ENCODE assay signal across 23 cellular contexts in the genomic region with DNA sequence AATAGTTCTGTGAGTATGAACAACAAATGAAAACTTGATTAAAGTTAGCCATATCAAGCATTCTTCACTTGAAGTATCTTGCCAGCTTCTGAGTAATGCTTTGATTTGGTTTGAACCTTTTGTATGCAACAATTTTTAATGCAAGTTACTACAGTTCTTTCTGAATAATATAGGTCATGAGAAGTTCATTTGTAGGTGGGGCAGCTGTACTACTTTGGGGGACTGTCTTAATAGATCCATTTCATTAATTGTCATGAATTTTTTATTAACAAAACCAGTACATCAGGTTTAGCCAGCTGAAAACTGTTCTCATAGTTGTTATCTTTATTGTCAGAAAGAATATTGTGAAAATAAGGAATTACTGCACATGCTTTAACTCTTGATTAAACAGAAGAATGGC.
"Had no signal": no experiment of that assay in that cellular context is flagged by ENCODE, and none has a peak within 500 bp of the region (broad histone marks: within the 10 kb centered on the region; RNA-seq: fewer than 3 reads in every experiment).

No MANE protein-coding gene starts in this region.

- H3K4me1 ChIP-seq: ascending aorta had no signal

- H3K4me3 Mint-ChIP-seq: activated B cell treated with CpG ODN at 0.5 μM for 24 hours; activated CD4-positive, alpha-beta T cell treated with anti-CD3 and anti-CD28 coated beads, Interleukin-2, amount 10 ng/mL, durations not matched to agents 24 days and 14 days; activated CD8-positive, alpha-beta memory T cell treated with anti-CD3 and anti-CD28 coated beads, Interleukin-2, amount 10 ng/mL, durations not matched to agents 7 days and 5 days; activated naive CD4-positive, alpha-beta T cell treated with anti-CD3 and anti-CD28 coated beads, Interleukin-2, amount 50 U/mL, for 24 hours; activated T-cell treated with anti-CD3 and anti-CD28 coated beads, Interleukin-2, amount 50 U/mL, for 24 hours; activated T-helper 1 cell treated with anti-CD3 and anti-CD28 coated beads, Interleukin-12 subunit alpha, Interleukin-12 subunit beta, Interleukin-2, Interleukin-4 antibody, amounts not matched to agents 30 ng/mL and 10 ng/mL and 1 ng/mL, durations not matched to agents 14 hours and 24 hours and 36 hours; T-helper 17 cell had no signal

- H3K27me3 Mint-ChIP-seq: activated B cell treated with CpG ODN at 0.5 μM for 24 hours; activated CD4-positive, alpha-beta T cell treated with anti-CD3 and anti-CD28 coated beads, Interleukin-2, amount 10 ng/mL, durations not matched to agents 24 days and 14 days; activated CD8-positive, alpha-beta memory T cell treated with anti-CD3 and anti-CD28 coated beads, Interleukin-2, amount 10 ng/mL, durations not matched to agents 7 days and 5 days; activated naive CD4-positive, alpha-beta T cell treated with anti-CD3 and anti-CD28 coated beads, Interleukin-2, amount 50 U/mL, for 24 hours; activated T-cell treated with anti-CD3 and anti-CD28 coated beads, Interleukin-2, amount 50 U/mL, for 24 hours; T-helper 17 cell had no signal

- H3K36me3 Mint-ChIP-seq: activated CD8-positive, alpha-beta memory T cell treated with anti-CD3 and anti-CD28 coated beads, Interleukin-2, amount 10 ng/mL, durations not matched to agents 7 days and 5 days; activated naive CD4-positive, alpha-beta T cell treated with anti-CD3 and anti-CD28 coated beads, Interleukin-2, amount 50 U/mL, for 24 hours had no signal

- H3K27me3 ChIP-seq: ascending aorta, brain microvascular endothelial cell had no signal

- H3K4me1 Mint-ChIP-seq: activated B cell treated with CpG ODN at 0.5 μM for 24 hours; activated CD4-positive, alpha-beta T cell treated with anti-CD3 and anti-CD28 coated beads, Interleukin-2, amount 10 ng/mL, durations not matched to agents 24 days and 14 days; activated CD8-positive, alpha-beta memory T cell treated with anti-CD3 and anti-CD28 coated beads, Interleukin-2, amount 10 ng/mL, durations not matched to agents 7 days and 5 days; activated naive CD4-positive, alpha-beta T cell treated with anti-CD3 and anti-CD28 coated beads, Interleukin-2, amount 50 U/mL, for 24 hours; T-helper 17 cell had no signal

- H3K9me3 Mint-ChIP-seq: activated CD4-positive, alpha-beta T cell treated with anti-CD3 and anti-CD28 coated beads, Interleukin-2, amount 10 ng/mL, durations not matched to agents 24 days and 14 days had no signal

- H3K36me3 ChIP-seq: ascending aorta, brain microvascular endothelial cell had no signal

- DNase-seq: activated B cell treated with CpG ODN at 0.5 μM for 24 hours; activated CD4-positive, alpha-beta T cell treated with anti-CD3 and anti-CD28 coated beads for 1 hour; activated CD4-positive, alpha-beta T cell treated with anti-CD3 and anti-CD28 coated beads, Interleukin-2, amount 10 ng/mL, durations not matched to agents 24 days and 14 days; activated CD4-positive, alpha-beta T cell treated with anti-CD3 and anti-CD28 coated beads, Interleukin-2, amount 50 U/mL, for 48 hours; activated CD8-positive, alpha-beta memory T cell treated with anti-CD3 and anti-CD28 coated beads, Interleukin-2, amount 10 ng/mL, durations not matched to agents 7 days and 5 days; activated effector memory CD4-positive, alpha-beta T cell treated with Interleukin-2 at 50 U/mL for 16 hours; activated naive CD4-positive, alpha-beta T cell; activated T-cell treated with anti-CD3 and anti-CD28 coated beads, Interleukin-2, amount 50 U/mL, for 24 hours; brain microvascular endothelial cell; IMR-90; Kasumi-1; KBM-7; NCI-H1092; NCI-H1417 treated with DMSO at 0.1 percent for 48 hours; NCI-H1694; NCI-H2029 treated with DMSO at 0.1 percent for 48 hours; PC-3; SHP77; T-helper 17 cell; T-helper 9 cell had no signal

- H3K27ac Mint-ChIP-seq: activated B cell treated with CpG ODN at 0.5 μM for 24 hours; activated CD4-positive, alpha-beta T cell treated with anti-CD3 and anti-CD28 coated beads, Interleukin-2, amount 10 ng/mL, durations not matched to agents 24 days and 14 days; activated CD8-positive, alpha-beta memory T cell treated with anti-CD3 and anti-CD28 coated beads, Interleukin-2, amount 10 ng/mL, durations not matched to agents 7 days and 5 days; activated naive CD4-positive, alpha-beta T cell treated with anti-CD3 and anti-CD28 coated beads, Interleukin-2, amount 50 U/mL, for 24 hours; activated T-cell treated with anti-CD3 and anti-CD28 coated beads, Interleukin-2, amount 50 U/mL, for 24 hours; activated T-helper 1 cell treated with anti-CD3 and anti-CD28 coated beads, Interleukin-12 subunit alpha, Interleukin-12 subunit beta, Interleukin-2, Interleukin-4 antibody, amounts not matched to agents 30 ng/mL and 10 ng/mL and 1 ng/mL, durations not matched to agents 14 hours and 24 hours and 36 hours; T-helper 17 cell had no signal

- H3K4me3 ChIP-seq: ascending aorta had no signal

- H3K27ac ChIP-seq: ascending aorta, brain microvascular endothelial cell had no signal
